ENCODE assay signal across 10 cellular contexts in genomic region chr3:70716832-70717231, GRCh38.
DNase-seq lines count a peak whose midpoint lies in the region; ATAC-seq and TF ChIP-seq lines count a peak whose summit lies in the region.
"Had no signal": no experiment of that assay in that cellular context is flagged by ENCODE, and none has a peak within 500 bp of the region (broad histone marks: within the 10 kb centered on the region; RNA-seq: fewer than 3 reads in every experiment).

No MANE protein-coding gene starts in this region.

- no peaks in the 10 kb centered on the region for H3K36me3 ChIP-seq in esophagus muscularis mucosa

- H3K4me1 ChIP-seq in esophagus muscularis mucosa, result peaks cover 0 to 15% (median 10%) of the 10 kb centered on the region in 4 donors

- H3K27ac ChIP-seq in esophagus muscularis mucosa (replicated peaks in 1 of 4), result no peak overlapping the region

- peaks cover 0 to 16% (median 9%) of the 10 kb centered on the region in 4 donors for H3K9me3 ChIP-seq in esophagus muscularis mucosa

- peak; percentile 59 to 64 (median 61) for TF ChIP-seq CTCF in esophagus muscularis mucosa (IDR thresholded peaks at IDR 0.05)

- DNase-seq in AG20443 (ENCODE audit: low spot score), result peak; percentile 48
- DNase-seq in NAMALWA (ENCODE audit: low spot score), result peak; percentile 14
- no peak for DNase-seq in esophagus muscularis mucosa (ENCODE audit: extremely low spot score)
- DNase-seq in midbrain (lab: John Stamatoyannopoulos, UW), result peak; percentile 21
- DNase-seq in COLO668 (lab: John Stamatoyannopoulos, UW; ENCODE audit: unreplicated experiment), result no peak
- no peak for DNase-seq in cerebellar cortex (ENCODE audit: low spot score)
- DNase-seq in activated CD4-positive, alpha-beta T cell treated with anti-CD3 and anti-CD28 coated beads for 4 hours, result no peak
- DNase-seq: activated T-cell treated with anti-CD3 and anti-CD28 coated beads, Interleukin-2, amount 50 U/mL, for 24 hours; stimulated activated CD4-positive, alpha-beta T cell treated with anti-CD3 and anti-CD28 coated beads, Interleukin-2, amount 100 ng/mL, for 48 hours had no signal

- no peak for ATAC-seq in HG03280 (IDR thresholded peaks at IDR 0.05; ENCODE audit: unreplicated experiment)

- H3K4me3 ChIP-seq in esophagus muscularis mucosa, result no peak overlapping the region

- H3K27me3 ChIP-seq in esophagus muscularis mucosa, result no peaks in the 10 kb centered on the region

- no peak for TF ChIP-seq POLR2A in esophagus muscularis mucosa (IDR thresholded peaks at IDR 0.05; ENCODE audit: low read depth)

- 21% methylated on average over 4 of the region's 4 CpGs for WGBS in esophagus muscularis mucosa

- TF ChIP-seq EP300 in esophagus muscularis mucosa (IDR thresholded peaks at IDR 0.05), result peak; percentile 55

- intact Hi-C loops in esophagus muscularis mucosa (cut with DNase I), result loop anchor here (10.0 kb wide), 3 partner anchors 588 to 928 kb away; partner anchors contain the start of gene FOXP1

Comparison
In these comparisons a context has a peak if more than half of its experiments do, and no peak if none do; other contexts are left out.
1. DNase-seq: peak in AG20443 (single experiment), NAMALWA (single experiment) and midbrain (single experiment); none in esophagus muscularis mucosa (single experiment), COLO668 (single experiment), cerebellar cortex (single experiment) and activated CD4-positive, alpha-beta T cell treated with anti-CD3 and anti-CD28 coated beads for 4 hours (0 of 2).